ENCODE assay signal across 7 cellular contexts in the genomic region with DNA sequence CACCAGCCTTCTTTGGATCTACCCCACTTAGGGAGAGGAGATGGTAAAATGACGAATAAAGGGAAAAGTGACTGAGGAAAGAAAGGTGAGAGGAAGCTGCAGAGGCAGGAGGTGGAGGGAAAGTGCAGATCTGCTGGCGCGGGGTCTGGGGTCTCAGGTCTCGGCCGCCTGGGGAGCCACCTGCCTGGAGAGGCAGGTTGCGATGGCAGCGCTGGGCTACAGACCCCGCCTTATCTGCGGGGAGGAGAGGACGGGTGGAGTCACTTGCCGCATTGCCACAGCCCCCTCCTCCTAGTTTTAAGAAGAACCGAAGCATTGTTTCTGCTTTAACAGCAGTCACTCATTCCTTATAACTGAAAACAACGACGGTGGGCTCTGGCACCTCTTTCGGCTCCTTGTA. TPM values are rescaled to one million over a fixed set of nuclear protein-coding genes. Genes with fewer than 3 reads are reported as not detected.
DNase-seq lines count a peak whose midpoint lies in the region; TF ChIP-seq lines count a peak whose summit lies in the region.
"Not testable (repeated sequence)": the region's sequence is repeated elsewhere in the genome, so short reads cannot be mapped to it uniquely, and the experiment has no call there.

No MANE protein-coding gene starts in this region.

- H3K4me3 ChIP-seq in iPS-18a (ENCODE audit: low read length) = peak overlapping the region; percentile 8
- H3K4me3 ChIP-seq in mesendoderm (ENCODE audit: low read length) = not testable (repeated sequence)

- TF ChIP-seq CTCF in H9 (conservative IDR thresholded peaks at IDR 0.05); endothelial cell (IDR thresholded peaks at IDR 0.05; ENCODE audit: unreplicated experiment); type B pancreatic cell (conservative IDR thresholded peaks at IDR 0.05): not testable (repeated sequence)

- H3K79me2 ChIP-seq in H9 (ENCODE audit: insufficient read depth, low read length); mesendoderm (ENCODE audit: control insufficient read depth, insufficient read depth, low read length): not testable (repeated sequence)

- peaks cover 33 to 35% of the 10 kb centered on the region in 2 experiments for H3K4me1 Mint-ChIP-seq in H9
- H3K4me1 Mint-ChIP-seq in endothelial cell (ENCODE audit: unreplicated experiment); type B pancreatic cell (ENCODE audit: unreplicated experiment): not testable (repeated sequence)

- not testable (repeated sequence) for H3K9ac ChIP-seq in H9 (ENCODE audit: extremely low read depth, insufficient read length, low read length); iPS-18a (ENCODE audit: low read length); mesendoderm (ENCODE audit: low read length)

- not testable (repeated sequence) for H3K23ac ChIP-seq in H9 (ENCODE audit: insufficient read length, low read depth, low read length); mesendoderm (ENCODE audit: low read length)

- WGBS in H9 (ENCODE audit: extremely low coverage, insufficient read length, low lambda C conversion rate) = no CpG with 5 or more reads among the region's 15 CpGs
- no CpG with 5 or more reads among the region's 15 CpGs for WGBS in mesendoderm (ENCODE audit: extremely low coverage, insufficient coverage, low lambda C conversion rate)

- H3K4me1 ChIP-seq in H9 (ENCODE audit: insufficient read depth, low read length); mesendoderm (ENCODE audit: control insufficient read depth, low read depth, low read length): not testable (repeated sequence)
- H3K4me1 ChIP-seq in iPS-18a (ENCODE audit: control insufficient read depth, low read depth, low read length) = peaks cover 12% of the 10 kb centered on the region

- not testable (repeated sequence) for H2BK12ac ChIP-seq in H9 (ENCODE audit: insufficient read length, low read depth, low read length)

- not testable (repeated sequence) for H4K20me1 ChIP-seq in H9 (ENCODE audit: control insufficient read depth, insufficient read depth, insufficient read length)

- not testable (repeated sequence) for H3K23me2 ChIP-seq in H9 (ENCODE audit: insufficient read length, low read depth, low read length, poor library complexity, severe bottlenecking)

- not testable (repeated sequence) for H3K4ac ChIP-seq in H9 (ENCODE audit: low read depth, low read length); mesendoderm (ENCODE audit: low read depth, low read length)

- H2BK15ac ChIP-seq in H9 (ENCODE audit: low read depth, low read length); mesendoderm (replicated peaks; ENCODE audit: low read depth): not testable (repeated sequence)

- H3T11ph ChIP-seq in H9 (ENCODE audit: low read length) = not testable (repeated sequence)

- not testable (repeated sequence) for H4K91ac ChIP-seq in H9 (ENCODE audit: insufficient read length, low read depth, low read length)

- H2BK20ac ChIP-seq in H9 (ENCODE audit: low read depth, low read length, poor library complexity, severe bottlenecking) = not testable (repeated sequence)

- H3K36me3 ChIP-seq in iPS-18a (ENCODE audit: control insufficient read depth, low read depth, low read length); mesendoderm (ENCODE audit: control insufficient read depth, insufficient read depth, low read length): not testable (repeated sequence)

- not testable (repeated sequence) for H3K27ac ChIP-seq in H9 (ENCODE audit: insufficient read length, low read depth, low read length); iPS-18a (ENCODE audit: low read length); mesendoderm (ENCODE audit: low read depth, low read length)

- not testable (repeated sequence) for H2BK120ac ChIP-seq in H9 (ENCODE audit: low read depth, low read length, poor library complexity, severe bottlenecking); mesendoderm (ENCODE audit: low read depth, low read length)

- not testable (repeated sequence) for H2AFZ ChIP-seq in H9 (ENCODE audit: low read length)

- not testable (repeated sequence) for H2AK5ac ChIP-seq in H9 (ENCODE audit: insufficient read length, low read length); mesendoderm (ENCODE audit: low read length)

- peak overlapping the region in 1 of 3 experiments; percentile 8; a peak in 2 of 7 replicates for H3K27ac Mint-ChIP-seq in H9
- H3K27ac Mint-ChIP-seq in endothelial cell (ENCODE audit: unreplicated experiment); type B pancreatic cell: not testable (repeated sequence)

- not testable (repeated sequence) for H3K56ac ChIP-seq in H9 (ENCODE audit: insufficient read length, low read depth, low read length); mesendoderm (ENCODE audit: low read length)

- H4K8ac ChIP-seq in H9 (replicated peaks; ENCODE audit: insufficient read length, low read depth, low read length); mesendoderm (ENCODE audit: low read depth, low read length): not testable (repeated sequence)

- peak overlapping the region; percentile 11 to 47; a peak in 3 of 5 replicates for H3K4me3 Mint-ChIP-seq in H9
- H3K4me3 Mint-ChIP-seq in endothelial cell (ENCODE audit: unreplicated experiment) = peak overlapping the region; percentile 31
- peak overlapping the region; percentile 63 for H3K4me3 Mint-ChIP-seq in type B pancreatic cell

- peak overlapping the region; percentile 57 for H3K4me2 ChIP-seq in H9 (ENCODE audit: insufficient read depth, insufficient read length, low read length)
- not testable (repeated sequence) for H3K4me2 ChIP-seq in mesendoderm (ENCODE audit: low read length)

- H3K27me3 ChIP-seq in H9 (ENCODE audit: insufficient read depth, low read length); iPS-18a (ENCODE audit: control insufficient read depth, insufficient read depth, low read length); mesendoderm (ENCODE audit: insufficient read depth, low read length, poor library complexity): not testable (repeated sequence)

- H3K14ac ChIP-seq in H9 (ENCODE audit: insufficient read depth, low read length) = not testable (repeated sequence)

- not testable (repeated sequence) for H4K5ac ChIP-seq in H9 (ENCODE audit: insufficient read length, low read depth, low read length); mesendoderm (ENCODE audit: low read length)

- H3K36me3 Mint-ChIP-seq in H9 (ENCODE audit: insufficient read depth in 1 of 3, low read depth in 3 of 3); endothelial cell (ENCODE audit: low read depth, unreplicated experiment); type B pancreatic cell: not testable (repeated sequence)

- H3K18ac ChIP-seq in H9 (ENCODE audit: insufficient read length, low read depth, low read length); mesendoderm (ENCODE audit: low read length): not testable (repeated sequence)

- H2BK5ac ChIP-seq in H9 (ENCODE audit: insufficient read length, low read length); mesendoderm (ENCODE audit: low read length): not testable (repeated sequence)

- not testable (repeated sequence) for H3K27me3 Mint-ChIP-seq in H9 (ENCODE audit: low read depth); endothelial cell (ENCODE audit: unreplicated experiment)
- H3K27me3 Mint-ChIP-seq in type B pancreatic cell = peaks cover 23% of the 10 kb centered on the region

- H3K9me3 ChIP-seq in H9 (ENCODE audit: control insufficient read depth, low read depth, low read length); iPS-18a (ENCODE audit: control insufficient read depth, low read depth, low read length): not testable (repeated sequence)

- H3K79me1 ChIP-seq in H9 (ENCODE audit: insufficient read depth, low read depth, low read length, poor library complexity, severe bottlenecking); mesendoderm (ENCODE audit: low read length): not testable (repeated sequence)

- H3K9me3 Mint-ChIP-seq in H9; endothelial cell (ENCODE audit: unreplicated experiment); type B pancreatic cell: not testable (repeated sequence)

- DNase-seq in H9 (peak; percentile 69), NCI-H146 treated with DMSO at 0.1 percent for 48 hours (lab: John Stamatoyannopoulos, UW; ENCODE audit: unreplicated experiment) (peak; percentile 15), NCI-H748 (lab: John Stamatoyannopoulos, UW; ENCODE audit: unreplicated experiment) (peak; percentile 46), mesendoderm (peak; percentile 38)
- DNase-seq in endothelial cell (ENCODE audit: low spot score); type B pancreatic cell (ENCODE audit: extremely low spot score, unreplicated experiment): not testable (repeated sequence)

RNA-seq across cellular contexts. Expression of a gene that starts 21.7 kb away (rescaled TPM):
- 521 and 523 TPM in 2 replicates for total RNA-seq in H9 (2021)
- total RNA-seq in endothelial cell (ENCODE audit: unreplicated experiment) = 360 TPM
- polyA plus RNA-seq in mesendoderm (2013, experiment 1 of 2) = 180 TPM
- 173 TPM for polyA plus RNA-seq in mesendoderm (2013, experiment 2 of 2)
- total RNA-seq in type B pancreatic cell (ENCODE audit: low replicate concordance) = 214 and 226 TPM in 2 replicates

RNA-seq across cellular contexts. Expression of a gene that starts 44.2 kb away (rescaled TPM):
- 42.2 and 45.6 TPM in 2 replicates for total RNA-seq in H9 (2021)
- total RNA-seq in endothelial cell (ENCODE audit: unreplicated experiment) = 19.2 TPM
- 17.2 TPM for polyA plus RNA-seq in mesendoderm (2013, experiment 1 of 2)
- 16.7 TPM for polyA plus RNA-seq in mesendoderm (2013, experiment 2 of 2)
- total RNA-seq in type B pancreatic cell (ENCODE audit: low replicate concordance) = 23.0 and 30.4 TPM in 2 replicates

RNA-seq across cellular contexts. Expression of a gene that starts 44.8 kb away (rescaled TPM):
- total RNA-seq in H9 (2021) (36.2 and 37.9 TPM in 2 replicates), endothelial cell (ENCODE audit: unreplicated experiment) (8.6 TPM), type B pancreatic cell (ENCODE audit: low replicate concordance) (11.3 and 25.9 TPM in 2 replicates)
- polyA plus RNA-seq in mesendoderm (2013, experiment 1 of 2) = 58.8 TPM
- 57.7 TPM for polyA plus RNA-seq in mesendoderm (2013, experiment 2 of 2)
